ENCODE assay signal across 8 cellular contexts in the genomic region with DNA sequence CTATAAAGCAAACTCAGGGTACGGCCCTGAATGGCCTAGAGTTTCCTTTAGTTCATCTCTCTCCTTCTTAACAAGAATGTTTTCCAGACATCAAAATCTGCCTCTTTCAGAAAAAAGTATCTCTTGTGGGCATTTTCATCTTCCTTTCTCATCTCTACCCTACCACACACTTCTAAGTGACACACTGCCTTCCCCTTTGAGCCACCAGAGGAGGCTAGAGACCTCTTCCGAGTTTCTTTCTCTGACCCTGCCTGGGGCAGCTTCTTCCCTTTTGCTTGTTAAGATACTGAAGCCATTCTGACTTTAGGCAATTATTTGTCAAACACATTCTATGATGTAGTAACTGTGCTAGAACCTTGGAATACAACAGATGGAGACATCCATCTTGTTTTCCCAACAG. TPM values are rescaled to one million over a fixed set of nuclear protein-coding genes. Genes with fewer than 3 reads are reported as not detected.
A peak's percentile ranks its signal among the peaks of the same experiment; 100 is the strongest.
DNase-seq lines count a peak whose midpoint lies in the region; ATAC-seq and TF ChIP-seq lines count a peak whose summit lies in the region.

No MANE protein-coding gene starts in this region.

- H3K27ac ChIP-seq in ovary: no peak overlapping the region

- 39 to 52% (median 45%) methylated on average over 2 of the region's 2 CpGs for WGBS in ovary, 3 donors

- no peak for TF ChIP-seq POLR2A in ovary (IDR thresholded peaks at IDR 0.05)

- no peaks in the 10 kb centered on the region for H3K27me3 ChIP-seq in GM06990 (replicated peaks; ENCODE audit: control insufficient read depth, insufficient read depth, low read length)
- H3K27me3 ChIP-seq in ovary: no peaks in the 10 kb centered on the region

- H3K36me3 ChIP-seq in GM06990 (ENCODE audit: control insufficient read depth, insufficient read depth, low read length) (no peaks in the 10 kb centered on the region), mucosa of descending colon (ENCODE audit: low read depth) (no peaks in the 10 kb centered on the region), ovary (no peaks in the 10 kb centered on the region)

- ATAC-seq in mucosa of descending colon (peak; percentile 83), HG02588 (IDR thresholded peaks at IDR 0.05; ENCODE audit: unreplicated experiment) (no peak)

- TF ChIP-seq CTCF in GM06990 (IDR thresholded peaks at IDR 0.05; ENCODE audit: insufficient read depth, low read length, poor library complexity, severe bottlenecking) (peak; percentile 89), mucosa of descending colon (IDR thresholded peaks at IDR 0.05) (peak; percentile 53), ovary (IDR thresholded peaks at IDR 0.05) (no peak)

- no peaks in the 10 kb centered on the region for H3K4me1 ChIP-seq in mucosa of descending colon (ENCODE audit: low read depth)
- no peaks in the 10 kb centered on the region for H3K4me1 ChIP-seq in ovary (ENCODE audit: insufficient read depth)

- DNase-seq in GM06990 (ENCODE audit: extremely low read depth, insufficient read length): no peak
- DNase-seq in Kasumi-1 (lab: John Stamatoyannopoulos, UW): peak; percentile 59 to 71
- DNase-seq in astrocyte of the hippocampus (ENCODE audit: low read depth, low spot score): peak; percentile 10
- peak in 2 of 3 donors; percentile 39 to 69 for DNase-seq in mucosa of descending colon
- no peak for DNase-seq in ovary
- no peak for DNase-seq in DMS153 treated with DMSO at 0.1 percent for 48 hours (lab: John Stamatoyannopoulos, UW; ENCODE audit: unreplicated experiment)
- DNase-seq in DMS114 treated with DMSO at 0.1 percent for 48 hours (lab: John Stamatoyannopoulos, UW; ENCODE audit: unreplicated experiment): no peak

- TF ChIP-seq EP300 in ovary (IDR thresholded peaks at IDR 0.05): no peak

- H3K4me3 ChIP-seq in GM06990 (replicated peaks; ENCODE audit: low read depth, low read length) (no peak overlapping the region), mucosa of descending colon (no peak overlapping the region), ovary (no peak overlapping the region)

- H3K9me3 ChIP-seq in mucosa of descending colon: no peaks in the 10 kb centered on the region
- no peaks in the 10 kb centered on the region for H3K9me3 ChIP-seq in ovary

- intact Hi-C loops in mucosa of descending colon (cut with DNase I, micrococcal nuclease): no loop called here
- intact Hi-C loops in ovary (cut with DNase I): no loop called here

RNA-seq across cellular contexts. Expression of a gene that starts 8.7 kb away (rescaled TPM):
- total RNA-seq in mucosa of descending colon (1 to 10 TPM in 1 of 3 donors, under 1 TPM in 2; 0.54 to 1.2 (median 0.58) TPM), ovary (1 to 10 TPM in 1 of 7 donors, under 1 TPM in 6; 0.10 to 1.3 (median 0.51) TPM)
- under 1 TPM; 0.13 to 0.60 TPM for polyA plus RNA-seq in ovary

Comparison
In these comparisons a context has a peak if more than half of its experiments do, and no peak if none do; other contexts are left out.
1. DNase-seq: peak in Kasumi-1 (2 of 2), astrocyte of the hippocampus (single experiment) and mucosa of descending colon (2 of 3); none in GM06990 (single experiment), ovary (0 of 5), DMS153 treated with DMSO at 0.1 percent for 48 hours (single experiment) and DMS114 treated with DMSO at 0.1 percent for 48 hours (single experiment).
2. CTCF ChIP-seq: peak in GM06990 (single experiment) and mucosa of descending colon (single experiment); none in ovary (0 of 3).